Comparison of ENCODE assay signal across 33 cellular contexts in the genomic region with DNA sequence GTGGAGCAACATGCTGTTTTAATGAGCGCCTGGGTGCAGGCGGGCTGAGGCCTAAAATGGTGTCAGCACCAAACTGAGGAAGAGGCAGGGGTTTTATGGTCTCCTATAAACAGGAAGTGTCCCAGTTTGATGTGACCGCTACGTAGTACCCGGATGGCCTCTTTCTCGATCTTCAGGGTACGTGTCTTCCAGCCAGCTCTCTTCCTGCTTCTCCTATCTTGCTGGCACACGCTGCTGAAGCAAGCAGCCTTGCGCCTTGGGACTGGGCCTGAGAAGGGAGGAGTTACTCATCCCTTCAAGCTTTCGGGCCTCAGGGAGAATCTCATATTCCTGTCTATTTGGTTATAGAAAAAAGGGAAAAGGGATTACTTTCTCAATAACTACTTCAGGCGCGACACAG.
"Had no signal": no experiment of that assay in that cellular context is flagged by ENCODE, and none has a peak within 500 bp of the region (broad histone marks: within the 10 kb centered on the region; RNA-seq: fewer than 3 reads in every experiment).

No MANE protein-coding gene starts in this region.

- DNase-seq: activated CD4-positive, alpha-beta memory T cell treated with anti-CD3 and anti-CD28 coated beads, Interleukin-2, amount 10 ng/mL, durations not matched to agents 7 days and 5 days; activated CD4-positive, alpha-beta T cell treated with anti-CD3 and anti-CD28 coated beads for 1 hour; activated CD4-positive, alpha-beta T cell treated with anti-CD3 and anti-CD28 coated beads for 48 hours; activated CD4-positive, CD25-positive, alpha-beta regulatory T cell; activated CD8-positive, alpha-beta memory T cell treated with anti-CD3 and anti-CD28 coated beads for 24 hours; activated CD8-positive, alpha-beta memory T cell treated with anti-CD3 and anti-CD28 coated beads, Interleukin-2, amount 10 ng/mL, durations not matched to agents 7 days and 5 days; activated CD8-positive, alpha-beta memory T cell treated with anti-CD3 and anti-CD28 coated beads, Interleukin-2, amount 50 U/mL, for 48 hours; activated effector memory CD4-positive, alpha-beta T cell treated with Interleukin-2 at 50 U/mL for 16 hours; activated naive CD4-positive, alpha-beta T cell treated with anti-CD3 and anti-CD28 coated beads, Interleukin-2, amount 10 ng/mL, durations not matched to agents 7 days and 5 days; activated naive CD8-positive, alpha-beta T cell treated with anti-CD3 and anti-CD28 coated beads for 36 hours; activated T-cell treated with anti-CD3 and anti-CD28 coated beads, Interleukin-2, amount 50 U/mL, for 48 hours; amniotic stem cell; aorta; brain microvascular endothelial cell; Kasumi-1; KG1; MG63; NCI-H1048; NCI-H1105 treated with DMSO at 0.1 percent for 48 hours; NCI-H1436; NCI-H1694 treated with DMSO at 0.1 percent for 48 hours; NCI-H2029 treated with DMSO at 0.1 percent for 48 hours; NCI-H2107; NCI-H2171; NCI-H510A; NCI-H526; NCI-H748 treated with DMSO at 0.1 percent for 48 hours; NK-92 treated with Interleukin-12 subunit alpha and Interleukin-12 subunit beta, amount 100 ng/mL, for 24 hours; OCI-M1; SHP77; SJCRH30; T1000; WERI-Rb-1 had no signal
